Comparison of ENCODE assay signal across 35 cellular contexts in the genomic region with DNA sequence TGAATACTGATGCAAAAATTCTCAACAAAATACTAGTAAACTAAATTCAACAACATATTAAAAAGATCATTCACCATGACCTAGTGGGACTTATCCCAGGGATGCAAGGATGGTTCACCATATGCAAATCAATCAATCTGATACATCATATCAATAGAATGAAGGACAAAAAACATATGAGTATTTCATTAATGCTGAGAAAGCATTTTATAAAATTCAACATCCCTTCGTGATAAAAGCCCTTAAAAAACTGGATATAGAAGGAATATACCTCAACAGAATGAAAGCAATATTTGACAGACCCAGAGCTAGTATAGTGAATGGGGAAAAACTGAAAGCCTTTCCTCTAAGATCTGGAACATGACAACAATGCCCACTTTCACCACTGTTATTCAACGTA.
"Had no signal": no experiment of that assay in that cellular context is flagged by ENCODE, and none has a peak within 500 bp of the region (broad histone marks: within the 10 kb centered on the region; RNA-seq: fewer than 3 reads in every experiment).

No MANE protein-coding gene starts in this region.

- H3K27me3 ChIP-seq: MG63 had no signal

- H3K4me3 ChIP-seq: MG63 had no signal

- DNase-seq: Kasumi-1, MG63, MM.1S, MV-4-11, NCI-H1048, NCI-H1092, NCI-H1092 treated with DMSO at 0.1 percent for 48 hours, NCI-H1105, NCI-H1105 treated with DMSO at 0.1 percent for 48 hours, NCI-H1417, NCI-H1417 treated with DMSO at 0.1 percent for 48 hours, NCI-H1436, NCI-H1436 treated with DMSO at 0.1 percent for 48 hours, NCI-H146, NCI-H1694, NCI-H1694 treated with DMSO at 0.1 percent for 48 hours, NCI-H187, NCI-H187 treated with DMSO at 0.1 percent for 48 hours, NCI-H1930, NCI-H2029, NCI-H2029 treated with DMSO at 0.1 percent for 48 hours, NCI-H2081, NCI-H2081 treated with DMSO at 0.1 percent for 48 hours, NCI-H2107, NCI-H2171, NCI-H2171 treated with DMSO at 0.1 percent for 48 hours, NCI-H2227 treated with DMSO at 0.1 percent for 48 hours, NCI-H226, NCI-H345, NCI-H446, NCI-H446 treated with DMSO at 0.1 percent for 48 hours, NCI-H510A, NCI-H510A treated with DMSO at 0.1 percent for 48 hours, NCI-H524, NCI-H524 treated with DMSO at 0.1 percent for 48 hours had no signal

- H3K36me3 ChIP-seq: MG63 had no signal
